11 cellular contexts compared by ENCODE assay signal in the genomic region with DNA sequence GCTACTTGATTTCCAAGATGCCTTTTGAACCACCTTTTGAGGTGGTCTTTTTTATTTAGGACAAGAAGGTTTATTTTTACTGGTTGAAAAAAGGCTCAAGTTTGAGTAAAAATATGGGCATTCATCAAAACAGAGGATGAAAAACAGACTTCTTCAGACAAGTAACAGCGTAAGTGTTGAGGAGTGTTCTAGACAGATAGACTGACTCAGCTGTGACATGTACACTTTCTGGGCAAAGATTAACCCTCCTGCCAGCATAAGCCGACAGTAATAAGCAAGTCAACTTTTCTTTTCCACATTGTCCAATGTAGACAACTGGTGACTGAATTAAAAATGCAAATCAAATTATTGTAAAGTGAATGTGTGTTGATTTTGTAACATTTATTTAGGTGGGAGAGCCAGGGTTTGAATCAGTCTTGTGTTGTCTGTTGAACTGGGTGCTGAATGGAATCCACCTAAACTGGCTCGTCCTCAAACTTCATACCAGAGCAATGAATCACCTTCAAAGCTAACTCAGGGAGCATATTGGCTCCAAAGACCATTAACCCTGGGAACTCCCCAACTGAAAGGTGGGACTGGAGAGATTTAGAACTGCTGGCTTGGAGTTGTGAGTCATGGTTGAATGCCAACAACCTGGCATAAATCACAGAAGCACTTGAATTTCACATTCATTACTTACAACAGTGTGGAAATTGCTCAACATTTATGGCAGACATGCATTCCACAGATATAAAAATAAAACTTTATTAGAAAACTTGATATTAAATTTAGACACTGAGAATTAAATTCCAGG.
DNase-seq lines count a peak whose midpoint lies in the region; ATAC-seq, FAIRE-seq and TF ChIP-seq lines count a peak whose summit lies in the region.
"Had no signal": no experiment of that assay in that cellular context is flagged by ENCODE, and none has a peak within 500 bp of the region (broad histone marks: within the 10 kb centered on the region; RNA-seq: fewer than 3 reads in every experiment).

No MANE protein-coding gene starts in this region.

- DNase-seq in Caco-2 (peak; percentile 89 to 91), NCI-H1048 (lab: John Stamatoyannopoulos, UW) (peak; percentile 25), endothelial cell of umbilical vein (ENCODE audit: low read depth, low spot score) (peak; percentile 98), myocyte (ENCODE audit: low read depth) (peak; percentile 75), C1 segment of cervical spinal cord (lab: John Stamatoyannopoulos, UW) (no peak), NCI-H526 treated with DMSO at 0.1 percent for 48 hours (lab: John Stamatoyannopoulos, UW) (no peak)
- no peak for DNase-seq in activated CD4-positive, alpha-beta T cell treated with anti-CD3 and anti-CD28 coated beads for 4 hours
- DNase-seq: activated naive CD8-positive, alpha-beta T cell treated with anti-CD3 and anti-CD28 coated beads, Interleukin-2, amount 10 ng/mL, durations not matched to agents 7 days and 5 days had no signal

- peaks cover 7% of the 10 kb centered on the region for H3K36me3 Mint-ChIP-seq in Caco-2 (ENCODE audit: insufficient read depth, unreplicated experiment)

- H3K9me3 ChIP-seq in Caco-2 (0 out of 2 replicates have a peak, but pooled peaks cover 26% of the 10 kb centered on the region), endothelial cell of umbilical vein (replicated peaks; ENCODE audit: control insufficient read depth, insufficient read depth, low read length) (no peaks in the 10 kb centered on the region)

- H3K36me3 ChIP-seq in Caco-2 (ENCODE audit: control insufficient read depth, insufficient read depth, low read length) (no peaks in the 10 kb centered on the region), endothelial cell of umbilical vein (ENCODE audit: control insufficient read depth in 2 of 2, extremely low read depth in 1 of 2, insufficient read depth in 2 of 2, low read length in 2 of 2) (no peaks in the 10 kb centered on the region)

- intact Hi-C loops in Caco-2 (cut with micrococcal nuclease; ENCODE audit: unreplicated experiment), result loop anchor here (1.0 kb wide), 3 partner anchors 9 to 238 kb away; no protein-coding TSS in a partner anchor
- intact Hi-C loops in endothelial cell of umbilical vein (cut with micrococcal nuclease), result loop anchor here (1.0 kb wide), 2 partner anchors 132 to 312 kb away; no protein-coding TSS in a partner anchor

- peak overlapping the region; percentile 62 for H3K4me3 Mint-ChIP-seq in Caco-2 (ENCODE audit: unreplicated experiment)
- H3K4me3 Mint-ChIP-seq: activated naive CD8-positive, alpha-beta T cell treated with anti-CD3 and anti-CD28 coated beads, Interleukin-2, amount 10 ng/mL, durations not matched to agents 7 days and 5 days had no signal

- H3K4me1 ChIP-seq in Caco-2 (peaks cover 46% of the 10 kb centered on the region), endothelial cell of umbilical vein (ENCODE audit: control insufficient read depth, extremely low read depth, insufficient read depth, low read length) (peaks cover 49% of the 10 kb centered on the region)

- peak overlapping the region; percentile 58 for H3K4me2 ChIP-seq in endothelial cell of umbilical vein (ENCODE audit: insufficient read depth, low read length)

- H3K27ac Mint-ChIP-seq in Caco-2 (ENCODE audit: unreplicated experiment), result peak overlapping the region; percentile 80
- H3K27ac Mint-ChIP-seq: activated naive CD8-positive, alpha-beta T cell treated with anti-CD3 and anti-CD28 coated beads, Interleukin-2, amount 10 ng/mL, durations not matched to agents 7 days and 5 days had no signal

- peak overlapping the region; percentile 97 for H3K27ac ChIP-seq in endothelial cell of umbilical vein (ENCODE audit: insufficient read depth, low read depth, low read length)

- TF ChIP-seq POLR2A in endothelial cell of umbilical vein (IDR thresholded peaks at IDR 0.05; ENCODE audit: low read depth, low read length), result no peak

- no peaks in the 10 kb centered on the region for H3K27me3 Mint-ChIP-seq in Caco-2 (ENCODE audit: insufficient read depth, unreplicated experiment)

- CTCF ChIA-PET in Caco-2 (lab: Charles Lee) (no interaction called here), endothelial cell of umbilical vein (lab: Charles Lee) (interaction anchor here (1.2 to 1.4 kb wide), 2 partner anchors 12 to 38 kb away, joined by 4 read pairs; no protein-coding TSS in a partner anchor)

- peak; percentile 87 for FAIRE-seq in endothelial cell of umbilical vein (lab: Jason Lieb, UNC)
- FAIRE-seq: GM18507 had no signal

- BruUV-seq in Caco-2 (replicated peaks; lab: Mats Ljungman, UMichigan) (TSS peak; percentile 94), endothelial cell of umbilical vein (replicated peaks; lab: Mats Ljungman, UMichigan) (TSS peak; percentile 68)

- H3K4me3 ChIP-seq in Caco-2 (ENCODE audit: low read depth, low read length) (no peak overlapping the region), endothelial cell of umbilical vein (replicated peaks in 1 of 3; ENCODE audit: insufficient read depth in 1 of 3, low read depth in 1 of 3, low read length in 3 of 3) (peak overlapping the region in 1 of 3 experiments; percentile 44)
- H3K4me3 ChIP-seq: skin epidermis had no signal

- TF ChIP-seq CTCF in Caco-2 (IDR thresholded peaks at IDR 0.05; ENCODE audit: insufficient read depth in 1 of 2, low read depth in 1 of 2, low read length in 1 of 2, severe bottlenecking in 1 of 2, unreplicated experiment in 1 of 2) (no peak), endothelial cell of umbilical vein (IDR thresholded peaks at IDR 0.05; ENCODE audit: extremely low read depth in 1 of 2, insufficient read depth in 1 of 2, low read depth in 1 of 2, low read length in 2 of 2) (no peak)

- POLR2A ChIA-PET in Caco-2 (lab: Charles Lee), result no interaction called here
- POLR2A ChIA-PET in endothelial cell of umbilical vein (lab: Charles Lee), result no interaction called here

- no peaks in the 10 kb centered on the region for H4K20me1 ChIP-seq in endothelial cell of umbilical vein (replicated peaks; ENCODE audit: control insufficient read depth, extremely low read depth, insufficient read depth, low read length)

- peaks cover 65% of the 10 kb centered on the region for H3K9me3 Mint-ChIP-seq in Caco-2 (ENCODE audit: unreplicated experiment)

- no peaks in the 10 kb centered on the region for H3K27me3 ChIP-seq in Caco-2 (replicated peaks; ENCODE audit: control insufficient read depth, insufficient read depth, low read length)
- no peaks in the 10 kb centered on the region for H3K27me3 ChIP-seq in endothelial cell of umbilical vein (ENCODE audit: control insufficient read depth in 2 of 2, insufficient read depth in 2 of 2, low read length in 2 of 2)

- dilution Hi-C loops in endothelial cell of umbilical vein (cut with MboI; ENCODE audit: extremely low pct_ligation_motif_present, low sequenced_read_pairs), result no loop called here

- no peak for ATAC-seq in HG02678 (IDR thresholded peaks at IDR 0.05; ENCODE audit: unreplicated experiment)

- peaks cover 40% of the 10 kb centered on the region for H3K4me1 Mint-ChIP-seq in Caco-2 (ENCODE audit: low read depth, unreplicated experiment)

- H3K9ac ChIP-seq in endothelial cell of umbilical vein (replicated peaks; ENCODE audit: extremely low read depth, insufficient read depth, low read length), result peak overlapping the region; percentile 90

- H3K79me2 ChIP-seq in endothelial cell of umbilical vein (ENCODE audit: control insufficient read depth, insufficient read depth, low read length), result no peaks in the 10 kb centered on the region

- peak overlapping the region; percentile 23 for H2AFZ ChIP-seq in endothelial cell of umbilical vein (ENCODE audit: low read depth, low read length)

- H3K9me1 ChIP-seq in endothelial cell of umbilical vein (replicated peaks; ENCODE audit: control insufficient read depth, extremely low read depth, insufficient read depth, low read length), result no peaks in the 10 kb centered on the region

TF ChIP-seq in endothelial cell of umbilical vein, 7 proteins besides CTCF, POLR2A, EP300 and RAD21:
- TF ChIP-seq POLR2AphosphoS5 (IDR thresholded peaks at IDR 0.05; ENCODE audit: insufficient read depth, low read depth, low read length), result peak; percentile 86
- peak; percentile 18 for TF ChIP-seq GATA2 (IDR thresholded peaks at IDR 0.05; ENCODE audit: insufficient read depth, insufficient read length, low read depth, low read length)
- TF ChIP-seq EZH2 (IDR thresholded peaks at IDR 0.05; ENCODE audit: borderline replicate concordance, low read depth, low read length, severe bottlenecking), result no peak
- no peak for TF ChIP-seq MYC (IDR thresholded peaks at IDR 0.05; ENCODE audit: low read depth, low read length)
- TF ChIP-seq JUN (IDR thresholded peaks at IDR 0.05; ENCODE audit: borderline replicate concordance, insufficient read depth, insufficient read length, low read depth), result peak; percentile 91
- TF ChIP-seq, protein P1, sequence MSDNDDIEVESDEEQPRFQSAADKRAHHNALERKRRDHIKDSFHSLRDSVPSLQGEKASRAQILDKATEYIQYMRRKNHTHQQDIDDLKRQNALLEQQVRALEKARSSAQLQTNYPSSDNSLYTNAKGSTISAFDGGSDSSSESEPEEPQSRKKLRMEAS (IDR thresholded peaks at IDR 0.05; ENCODE audit: insufficient read depth, insufficient read length), result no peak
- TF ChIP-seq FOS (IDR thresholded peaks at IDR 0.05; ENCODE audit: borderline replicate concordance, insufficient read depth, low read length), result peak; percentile 86

Comparison
In these comparisons a context has a peak if more than half of its experiments do, and no peak if none do; other contexts are left out.
1. DNase-seq: peak in Caco-2 (2 of 2), NCI-H1048 (single experiment), endothelial cell of umbilical vein (single experiment) and myocyte (single experiment); none in C1 segment of cervical spinal cord (0 of 14), NCI-H526 treated with DMSO at 0.1 percent for 48 hours (single experiment) and activated CD4-positive, alpha-beta T cell treated with anti-CD3 and anti-CD28 coated beads for 4 hours (0 of 2).